ENCODE assay signal across 18 cellular contexts in the genomic region with DNA sequence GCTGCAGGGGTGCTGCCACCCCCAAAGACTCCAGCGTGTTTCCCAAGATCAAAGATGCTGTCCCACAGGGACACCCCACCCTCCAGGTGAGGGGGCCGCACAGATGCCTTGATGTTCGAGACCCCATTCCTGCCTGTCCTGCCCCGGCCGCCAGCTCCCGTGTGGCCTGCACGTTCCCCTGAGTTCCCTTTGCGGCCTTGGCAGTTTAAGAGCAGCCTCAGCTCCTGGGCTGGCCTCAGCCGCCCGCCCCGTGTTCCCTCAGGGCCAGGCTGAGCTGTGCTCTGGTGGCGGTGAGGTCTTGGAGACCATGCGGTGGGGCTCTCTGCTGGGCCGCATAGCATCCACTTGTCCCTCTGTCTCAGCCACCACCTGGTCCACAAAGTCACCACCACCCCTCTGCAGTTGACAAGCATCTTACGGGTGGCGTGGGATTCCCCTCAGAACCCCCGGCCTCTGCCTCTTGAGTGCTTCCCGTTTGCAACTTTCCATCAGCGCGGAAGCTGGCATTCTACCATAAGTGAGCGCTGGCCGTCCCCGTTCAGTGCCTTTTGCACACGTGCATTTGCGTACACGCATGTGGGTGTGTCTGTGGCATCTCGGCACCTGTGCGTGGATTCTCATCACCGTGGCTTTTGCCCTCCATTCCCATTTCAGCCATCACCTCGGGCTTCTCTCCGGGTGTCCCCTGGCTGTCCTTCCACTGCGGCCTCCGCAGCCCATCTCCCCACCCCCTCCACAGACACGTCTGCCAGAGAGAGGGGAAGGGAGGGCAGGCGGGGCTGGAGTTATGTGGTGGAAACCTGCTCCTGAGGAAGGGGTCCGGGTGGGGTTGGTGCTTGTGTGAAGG. TPM values are rescaled to one million over a fixed set of nuclear protein-coding genes. Genes with fewer than 3 reads are reported as not detected.
DNase-seq lines count a peak whose midpoint lies in the region; ATAC-seq and TF ChIP-seq lines count a peak whose summit lies in the region.
"Had no signal": no experiment of that assay in that cellular context is flagged by ENCODE, and none has a peak within 500 bp of the region (broad histone marks: within the 10 kb centered on the region; RNA-seq: fewer than 3 reads in every experiment).

No MANE protein-coding gene starts in this region.

- DNase-seq in GM12865 (ENCODE audit: low read depth) (peak; percentile 35), SJCRH30 (peak in 1 of 2 experiments; percentile 23), germinal center (ENCODE audit: low spot score) (peak; percentile 39), neural crest cell (ENCODE audit: low read depth, low spot score) (no peak), hepatic stellate cell (ENCODE audit: low spot score) (no peak), HK-2 (ENCODE audit: unreplicated experiment) (no peak)
- DNase-seq: DMS79, GOT3, MM.1S, NCI-H1092, NCI-H1436 treated with DMSO at 0.1 percent for 48 hours, NCI-H2029 treated with DMSO at 0.1 percent for 48 hours, NCI-H2171, NCI-H526 had no signal

- peaks cover 10% of the 10 kb centered on the region for H3K36me3 Mint-ChIP-seq in neural crest cell (ENCODE audit: low read depth)
- H3K36me3 Mint-ChIP-seq: IgD-negative memory B cell had no signal

- peaks cover 19% of the 10 kb centered on the region for H3K4me1 ChIP-seq in SJCRH30

- ATAC-seq in GM21786 (IDR thresholded peaks at IDR 0.05; ENCODE audit: unreplicated experiment): no peak

- peak overlapping the region; percentile 62 for H3K27ac Mint-ChIP-seq in neural crest cell (ENCODE audit: unreplicated experiment)

- no peaks in the 10 kb centered on the region for H3K27me3 ChIP-seq in SJCRH30

- H3K27ac ChIP-seq in SJCRH30: peak overlapping the region; percentile 60
- H3K27ac ChIP-seq: C4-2B, HL-60 had no signal

- H3K36me3 ChIP-seq in SJCRH30: peaks cover 21% of the 10 kb centered on the region; the same call in 1 of the 2 replicates

- TF ChIP-seq CTCF in GM12865 (IDR thresholded peaks at IDR 0.05; ENCODE audit: insufficient read depth, low read depth, low read length, missing control alignments): no peak
- TF ChIP-seq CTCF in neural crest cell (conservative IDR thresholded peaks at IDR 0.05): no peak

- no peaks in the 10 kb centered on the region for H3K9me3 Mint-ChIP-seq in neural crest cell

- H3K27me3 Mint-ChIP-seq in neural crest cell (ENCODE audit: low read depth): no peaks in the 10 kb centered on the region

- no peaks in the 10 kb centered on the region for H3K9me3 ChIP-seq in SJCRH30 (replicated peaks)

- H3K4me3 ChIP-seq in GM12865 (ENCODE audit: low read depth, low read length) (no peak overlapping the region), SJCRH30 (no peak overlapping the region)

- no peak overlapping the region for H3K4me3 Mint-ChIP-seq in neural crest cell

- H3K4me1 Mint-ChIP-seq in neural crest cell: no peaks in the 10 kb centered on the region

RNA-seq across cellular contexts. Expression of a gene that starts 35.9 kb away (rescaled TPM):
- total RNA-seq in SJCRH30 (2014; rRNA removed; shearing (Covaris generic)): 56.4 and 71.3 TPM in 2 replicates
- total RNA-seq in neural crest cell: 146 and 147 TPM in 2 replicates

Comparison
In these comparisons a context has a peak if more than half of its experiments do, and no peak if none do; other contexts are left out.
1. DNase-seq: peak in GM12865 (single experiment) and germinal center (single experiment); none in neural crest cell (single experiment), hepatic stellate cell (single experiment) and HK-2 (single experiment).